Comparison of ENCODE assay signal across 8 cellular contexts in the genomic region with DNA sequence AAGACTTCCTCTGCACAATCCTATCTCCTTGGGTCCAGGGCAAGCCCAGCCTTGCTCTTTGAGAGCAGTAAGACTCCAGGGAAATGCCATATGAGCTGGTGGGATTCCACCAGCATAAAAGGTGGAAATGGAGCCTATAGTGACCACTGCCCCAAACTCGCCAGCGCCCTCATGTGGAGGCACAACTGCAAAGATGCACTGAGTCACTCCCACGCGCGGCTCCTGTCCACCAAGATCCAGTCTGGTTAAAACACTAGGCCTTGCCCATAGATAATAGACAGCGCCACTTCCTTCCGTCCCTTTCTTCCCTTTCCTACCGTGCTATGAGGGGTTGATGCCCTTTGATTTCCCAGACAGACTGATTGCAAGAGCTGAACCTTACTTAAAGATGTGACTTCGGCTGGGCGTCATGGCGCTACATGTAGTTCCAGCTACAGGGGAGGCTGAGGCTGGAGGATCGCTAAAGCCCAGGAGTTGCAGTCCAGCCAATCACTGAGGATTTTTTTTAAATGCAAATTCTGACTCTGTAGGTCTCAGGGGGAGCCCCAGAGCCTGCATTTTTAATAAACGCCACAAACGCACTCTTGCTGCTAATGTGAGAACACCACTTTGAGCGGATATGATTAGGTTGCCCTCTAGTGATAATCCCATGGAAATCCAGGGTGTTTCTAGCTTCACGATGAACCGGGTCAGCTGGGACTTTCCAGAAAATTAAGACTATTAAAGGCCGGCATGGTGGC.
A peak's percentile ranks its signal among the peaks of the same experiment; 100 is the strongest.
DNase-seq lines count a peak whose midpoint lies in the region; TF ChIP-seq lines count a peak whose summit lies in the region.

No MANE protein-coding gene starts in this region.

- H3K27ac ChIP-seq in SK-N-SH (ENCODE audit: low read depth in 2 of 2, low read length in 1 of 2) = no peak overlapping the region

- peaks cover 7% of the 10 kb centered on the region for H3F3A ChIP-seq in SK-N-SH (replicated peaks; ENCODE audit: insufficient read depth)

- H4K20me1 ChIP-seq in SK-N-SH (ENCODE audit: insufficient read depth) = no peaks in the 10 kb centered on the region

- H3K9ac ChIP-seq in SK-N-SH = no peak overlapping the region

- no peaks in the 10 kb centered on the region for H3K27me3 ChIP-seq in SK-N-SH (ENCODE audit: insufficient read depth)

- no peaks in the 10 kb centered on the region for H3K9me3 ChIP-seq in SK-N-SH

- POLR2A ChIA-PET in SK-N-SH (lab: Yijun Ruan, JAX) = no interaction called here

- H3K79me2 ChIP-seq in SK-N-SH (ENCODE audit: insufficient read depth) = no peaks in the 10 kb centered on the region

- no peaks in the 10 kb centered on the region; a peak in 1 of 4 replicates for H3K4me1 ChIP-seq in SK-N-SH (ENCODE audit: control insufficient read depth in 1 of 2, insufficient read depth in 2 of 2, low read depth in 1 of 2, low read length in 1 of 2)

- CTCF ChIA-PET in SK-N-SH (lab: Yijun Ruan, JAX) = interaction anchor here (0.6 to 3.5 kb wide), 18 partner anchors 10 to 389 kb away, joined by 3 to 11 read pairs (median 4); no protein-coding TSS in a partner anchor

- H2AFZ ChIP-seq in SK-N-SH (ENCODE audit: low read depth) = no peak overlapping the region

- H3K36me3 ChIP-seq in SK-N-SH (replicated peaks in 1 of 2; ENCODE audit: control insufficient read depth in 1 of 2, insufficient read depth in 2 of 2, low read length in 1 of 2) = no peaks in the 10 kb centered on the region

- TF ChIP-seq EP300 in SK-N-SH (IDR thresholded peaks at IDR 0.05; ENCODE audit: borderline replicate concordance in 1 of 2, low read depth in 1 of 2, low read length in 1 of 2) = no peak

- TF ChIP-seq CTCF in HFF-Myc (IDR thresholded peaks at IDR 0.05; ENCODE audit: low read depth, low read length, missing control alignments) (peak; percentile 45), SK-N-SH (IDR thresholded peaks at IDR 0.05) (peak; percentile 60)

- H3K4me3 ChIP-seq in HFF-Myc (replicated peaks; ENCODE audit: low read depth, low read length) = no peak overlapping the region
- H3K4me3 ChIP-seq in SK-N-SH (ENCODE audit: low read depth in 2 of 2, low read length in 1 of 2) = no peak overlapping the region

- no peaks in the 10 kb centered on the region for H3K9me2 ChIP-seq in SK-N-SH

- peak; percentile 58 for DNase-seq in D341Med (ENCODE audit: low spot score)
- DNase-seq in HFF-Myc (ENCODE audit: extremely low read depth, low read depth) = peak; percentile 37
- DNase-seq in SK-N-SH = peak; percentile 58
- peak; percentile 48 for DNase-seq in glomerular visceral epithelial cell (ENCODE audit: extremely low spot score)
- DNase-seq in stimulated activated CD4-positive, alpha-beta T cell treated with anti-CD3 and anti-CD28 coated beads, Interleukin-4, amount 100 ng/mL, for 24 hours = peak; percentile 10
- DNase-seq in nucleus accumbens (lab: John Stamatoyannopoulos, UW) = no peak
- DNase-seq in OCI-M2 (lab: John Stamatoyannopoulos, UW; ENCODE audit: unreplicated experiment) = no peak
- DNase-seq in putamen (ENCODE audit: low spot score) = no peak

- H3K4me2 ChIP-seq in SK-N-SH = no peak overlapping the region

- 66% methylated on average over 18 of the region's 18 CpGs for WGBS in SK-N-SH (ENCODE audit: low lambda C conversion rate)

- TF ChIP-seq RAD21 in SK-N-SH (IDR thresholded peaks at IDR 0.05; ENCODE audit: low read length) = peak; percentile 70

TF ChIP-seq in SK-N-SH, 30 proteins besides CTCF, POLR2A, EP300 and RAD21:
- TF ChIP-seq SMC3 (IDR thresholded peaks at IDR 0.05; ENCODE audit: low read depth, low read length) = peak; percentile 42
- TF ChIP-seq NRF1 (IDR thresholded peaks at IDR 0.05; ENCODE audit: low read depth, low read length) = no peak
TF ChIP-seq in SK-N-SH: peak in this region for 1.

Comparison
In these comparisons a context has a peak if more than half of its experiments do, and no peak if none do; other contexts are left out.
1. DNase-seq: peak in D341Med (single experiment), HFF-Myc (single experiment), SK-N-SH (single experiment), glomerular visceral epithelial cell (single experiment) and stimulated activated CD4-positive, alpha-beta T cell treated with anti-CD3 and anti-CD28 coated beads, Interleukin-4, amount 100 ng/mL, for 24 hours (single experiment); none in nucleus accumbens (0 of 56), OCI-M2 (single experiment) and putamen (single experiment).